9 cellular contexts compared by ENCODE assay signal in the genomic region with DNA sequence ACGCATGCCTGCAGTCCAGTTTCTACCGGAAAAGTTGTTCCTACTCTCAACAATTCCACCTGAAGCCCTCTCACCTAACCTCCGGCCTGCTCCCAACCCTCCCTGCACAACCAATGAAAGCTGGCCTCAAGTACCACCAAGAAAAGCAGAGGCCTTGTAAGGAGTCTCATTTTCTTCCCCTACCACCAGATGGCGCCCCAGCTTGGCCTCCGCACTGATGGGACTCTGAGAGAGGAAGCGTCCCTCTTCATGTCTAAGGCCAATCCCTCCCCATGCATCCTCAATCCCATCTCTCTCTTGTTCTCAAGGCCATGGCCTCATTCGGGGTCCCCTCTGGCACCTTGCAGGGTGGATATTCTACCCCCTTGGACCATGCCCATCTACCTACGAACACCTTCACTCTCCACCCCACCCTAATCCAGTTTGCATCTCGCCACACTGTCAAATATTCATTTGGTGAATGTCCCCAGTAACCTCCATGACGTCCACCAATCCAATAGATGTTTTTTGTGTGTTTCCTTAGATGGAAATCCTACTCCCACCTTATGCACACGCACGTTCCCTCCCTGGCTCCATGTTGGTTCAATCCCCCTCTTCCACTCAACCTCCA.
DNase-seq lines count a peak whose midpoint lies in the region; ATAC-seq and TF ChIP-seq lines count a peak whose summit lies in the region.
"Had no signal": no experiment of that assay in that cellular context is flagged by ENCODE, and none has a peak within 500 bp of the region (broad histone marks: within the 10 kb centered on the region; RNA-seq: fewer than 3 reads in every experiment).

No MANE protein-coding gene starts in this region.

- H3K9me3 Mint-ChIP-seq in activated CD4-positive, alpha-beta T cell treated with anti-CD3 and anti-CD28 coated beads, Interleukin-2, amount 10 ng/mL, durations not matched to agents 7 days and 5 days, result no peaks in the 10 kb centered on the region
- no peaks in the 10 kb centered on the region for H3K9me3 Mint-ChIP-seq in effector memory CD8-positive, alpha-beta T cell
- H3K9me3 Mint-ChIP-seq in naive thymus-derived CD8-positive, alpha-beta T cell, result no peaks in the 10 kb centered on the region
- no peaks in the 10 kb centered on the region for H3K9me3 Mint-ChIP-seq in stimulated activated naive CD8-positive, alpha-beta T cell treated with anti-CD3 and anti-CD28 coated beads, Interleukin-15, amount 100 ng/mL, for 72 hours
- H3K9me3 Mint-ChIP-seq: activated naive CD4-positive, alpha-beta T cell treated with anti-CD3 and anti-CD28 coated beads, Interleukin-2, amount 50 U/mL, for 24 hours had no signal

- DNase-seq in GM10266 (ENCODE audit: extremely low spot score) (no peak), NCI-H1105 (lab: John Stamatoyannopoulos, UW) (peak; percentile 38), NCI-H1436 treated with DMSO at 0.1 percent for 48 hours (lab: John Stamatoyannopoulos, UW) (no peak), middle frontal gyrus (ENCODE audit: extremely low spot score, low spot score) (no peak)
- peak; percentile 63 for DNase-seq in activated CD4-positive, alpha-beta T cell treated with anti-CD3 and anti-CD28 coated beads, Interleukin-2, amount 10 ng/mL, durations not matched to agents 7 days and 5 days
- peak; percentile 30 to 44 (median 33) for DNase-seq in effector memory CD8-positive, alpha-beta T cell
- DNase-seq in naive thymus-derived CD8-positive, alpha-beta T cell, result peak in 9 of 10 donors; percentile 6 to 44 (median 38)
- peak; percentile 47 to 51 for DNase-seq in stimulated activated naive CD8-positive, alpha-beta T cell treated with anti-CD3 and anti-CD28 coated beads, Interleukin-15, amount 100 ng/mL, for 72 hours

- POLR2A ChIA-PET in activated CD4-positive, alpha-beta T cell treated with anti-CD3 and anti-CD28 coated beads, Interleukin-2, amount 10 ng/mL, durations not matched to agents 7 days and 5 days (lab: Charles Lee), result no interaction called here
- POLR2A ChIA-PET in naive thymus-derived CD8-positive, alpha-beta T cell (lab: Charles Lee), result no interaction called here

- H3K27me3 Mint-ChIP-seq in activated CD4-positive, alpha-beta T cell treated with anti-CD3 and anti-CD28 coated beads, Interleukin-2, amount 10 ng/mL, durations not matched to agents 7 days and 5 days, result no peaks in the 10 kb centered on the region
- peaks cover 29 to 43% of the 10 kb centered on the region in 2 donors for H3K27me3 Mint-ChIP-seq in effector memory CD8-positive, alpha-beta T cell
- H3K27me3 Mint-ChIP-seq in naive thymus-derived CD8-positive, alpha-beta T cell, result peaks cover 4 to 24% (median 21%) of the 10 kb centered on the region in 5 donors
- peaks cover 6% of the 10 kb centered on the region for H3K27me3 Mint-ChIP-seq in stimulated activated naive CD8-positive, alpha-beta T cell treated with anti-CD3 and anti-CD28 coated beads, Interleukin-15, amount 100 ng/mL, for 72 hours

- no peak for ATAC-seq in effector memory CD8-positive, alpha-beta T cell (replicated peaks)
- ATAC-seq in naive thymus-derived CD8-positive, alpha-beta T cell, result no peak
- ATAC-seq in stimulated activated naive CD8-positive, alpha-beta T cell treated with anti-CD3 and anti-CD28 coated beads, Interleukin-15, amount 100 ng/mL, for 72 hours, result peak; percentile 65

- CTCF ChIA-PET in activated CD4-positive, alpha-beta T cell treated with anti-CD3 and anti-CD28 coated beads, Interleukin-2, amount 10 ng/mL, durations not matched to agents 7 days and 5 days (lab: Charles Lee), result interaction anchor here (0.7 to 2.0 kb wide), 4 partner anchors 28 to 1439 kb away, joined by 3 to 5 read pairs (median 4); no protein-coding TSS in a partner anchor

- no peaks in the 10 kb centered on the region for H3K36me3 Mint-ChIP-seq in activated CD4-positive, alpha-beta T cell treated with anti-CD3 and anti-CD28 coated beads, Interleukin-2, amount 10 ng/mL, durations not matched to agents 7 days and 5 days (ENCODE audit: low read depth)
- H3K36me3 Mint-ChIP-seq in effector memory CD8-positive, alpha-beta T cell (ENCODE audit: insufficient read depth), result no peaks in the 10 kb centered on the region
- H3K36me3 Mint-ChIP-seq in naive thymus-derived CD8-positive, alpha-beta T cell, result no peaks in the 10 kb centered on the region
- H3K36me3 Mint-ChIP-seq: activated naive CD4-positive, alpha-beta T cell treated with anti-CD3 and anti-CD28 coated beads, Interleukin-2, amount 50 U/mL, for 24 hours had no signal

- H3K27ac Mint-ChIP-seq in activated CD4-positive, alpha-beta T cell treated with anti-CD3 and anti-CD28 coated beads, Interleukin-2, amount 10 ng/mL, durations not matched to agents 7 days and 5 days, result no peak overlapping the region
- H3K27ac Mint-ChIP-seq in effector memory CD8-positive, alpha-beta T cell, result no peak overlapping the region
- H3K27ac Mint-ChIP-seq in naive thymus-derived CD8-positive, alpha-beta T cell, result no peak overlapping the region
- H3K27ac Mint-ChIP-seq in stimulated activated naive CD8-positive, alpha-beta T cell treated with anti-CD3 and anti-CD28 coated beads, Interleukin-15, amount 100 ng/mL, for 72 hours, result peak overlapping the region in 1 of 2 donors; percentile 23
- H3K27ac Mint-ChIP-seq: activated naive CD4-positive, alpha-beta T cell treated with anti-CD3 and anti-CD28 coated beads, Interleukin-2, amount 50 U/mL, for 24 hours had no signal

- TF ChIP-seq CTCF in GM10266 (IDR thresholded peaks at IDR 0.05; ENCODE audit: control insufficient read depth, insufficient read depth, low read depth, missing control alignments), result peak; percentile 49

- H3K4me1 Mint-ChIP-seq in activated CD4-positive, alpha-beta T cell treated with anti-CD3 and anti-CD28 coated beads, Interleukin-2, amount 10 ng/mL, durations not matched to agents 7 days and 5 days, result no peaks in the 10 kb centered on the region
- H3K4me1 Mint-ChIP-seq in effector memory CD8-positive, alpha-beta T cell (ENCODE audit: low read depth in 2 of 2), result no peaks in the 10 kb centered on the region
- H3K4me1 Mint-ChIP-seq in naive thymus-derived CD8-positive, alpha-beta T cell, result no peaks in the 10 kb centered on the region
- H3K4me1 Mint-ChIP-seq in stimulated activated naive CD8-positive, alpha-beta T cell treated with anti-CD3 and anti-CD28 coated beads, Interleukin-15, amount 100 ng/mL, for 72 hours, result no peaks in the 10 kb centered on the region
- H3K4me1 Mint-ChIP-seq: activated naive CD4-positive, alpha-beta T cell treated with anti-CD3 and anti-CD28 coated beads, Interleukin-2, amount 50 U/mL, for 24 hours had no signal

- no peak overlapping the region for H3K4me3 Mint-ChIP-seq in activated CD4-positive, alpha-beta T cell treated with anti-CD3 and anti-CD28 coated beads, Interleukin-2, amount 10 ng/mL, durations not matched to agents 7 days and 5 days
- H3K4me3 Mint-ChIP-seq in effector memory CD8-positive, alpha-beta T cell, result no peak overlapping the region
- no peak overlapping the region for H3K4me3 Mint-ChIP-seq in naive thymus-derived CD8-positive, alpha-beta T cell
- no peak overlapping the region for H3K4me3 Mint-ChIP-seq in stimulated activated naive CD8-positive, alpha-beta T cell treated with anti-CD3 and anti-CD28 coated beads, Interleukin-15, amount 100 ng/mL, for 72 hours
- H3K4me3 Mint-ChIP-seq: activated naive CD4-positive, alpha-beta T cell treated with anti-CD3 and anti-CD28 coated beads, Interleukin-2, amount 50 U/mL, for 24 hours had no signal

Comparison
In these comparisons a context has a peak if more than half of its experiments do, and no peak if none do; other contexts are left out.
1. DNase-seq: peak in NCI-H1105 (single experiment), activated CD4-positive, alpha-beta T cell treated with anti-CD3 and anti-CD28 coated beads, Interleukin-2, amount 10 ng/mL, durations not matched to agents 7 days and 5 days (single experiment), effector memory CD8-positive, alpha-beta T cell (3 of 3), naive thymus-derived CD8-positive, alpha-beta T cell (9 of 10) and stimulated activated naive CD8-positive, alpha-beta T cell treated with anti-CD3 and anti-CD28 coated beads, Interleukin-15, amount 100 ng/mL, for 72 hours (2 of 2); none in GM10266 (single experiment), NCI-H1436 treated with DMSO at 0.1 percent for 48 hours (single experiment) and middle frontal gyrus (single experiment).